ENCODE assay signal across 11 cellular contexts in genomic region chr10:98030991-98031431, GRCh38. TPM values are rescaled to one million over a fixed set of nuclear protein-coding genes. Genes with fewer than 3 reads are reported as not detected.
DNase-seq lines count a peak whose midpoint lies in the region; ATAC-seq, FAIRE-seq and TF ChIP-seq lines count a peak whose summit lies in the region.
"Had no signal": no experiment of that assay in that cellular context is flagged by ENCODE, and none has a peak within 500 bp of the region (broad histone marks: within the 10 kb centered on the region; RNA-seq: fewer than 3 reads in every experiment).

No MANE protein-coding gene starts in this region.

- peaks cover 30% of the 10 kb centered on the region for H3K27me3 ChIP-seq in bronchial epithelial cell (ENCODE audit: control insufficient read depth, insufficient read depth, low read length)
- peaks cover 92% of the 10 kb centered on the region for H3K27me3 ChIP-seq in iPS-20b (ENCODE audit: insufficient read depth, low read length)
- peaks cover 0 to 26% of the 10 kb centered on the region in 2 donors for H3K27me3 ChIP-seq in right lobe of liver

- POLR2A ChIA-PET in HEK293 (lab: Yijun Ruan, JAX), result interaction anchor here (0.6 to 2.0 kb wide), 8 partner anchors 9 to 182 kb away, joined by 3 to 14 read pairs (median 4); partner anchors contain the start of genes GOLGA7B and R3HCC1L

- WGBS in right lobe of liver (ENCODE audit: insufficient coverage, low coverage, low lambda C conversion rate, missing lambda C conversion rate), result no CpG with 5 or more reads among the region's 49 CpGs

- intact Hi-C loops in right lobe of liver (cut with DNase I), result no loop called here

- H3K9ac ChIP-seq in iPS-20b (ENCODE audit: low read depth, low read length), result no peak overlapping the region

- CTCF ChIA-PET in HEK293 (lab: Yijun Ruan, JAX), result interaction anchor here (0.6 to 9.4 kb wide), 7 partner anchors 10 to 1282 kb away, joined by 3 to 92 read pairs (median 4); no protein-coding TSS in a partner anchor

- H3K4me1 ChIP-seq in HEK293 (ENCODE audit: control insufficient read depth, insufficient read depth, low read length) (no peaks in the 10 kb centered on the region; the same call in 1 of the 2 replicates), iPS-20b (ENCODE audit: insufficient read depth, low read length) (0 out of 2 replicates have a peak, but pooled peaks cover 4% of the 10 kb centered on the region), right lobe of liver (peaks cover 0 to 11% (median 0%) of the 10 kb centered on the region in 4 donors)
- H3K4me1 ChIP-seq: HAP-1 had no signal

- no peak for TF ChIP-seq POLR2A in right lobe of liver (IDR thresholded peaks at IDR 0.05)

- ATAC-seq in right lobe of liver, result no peak
- ATAC-seq in GM19324 (IDR thresholded peaks at IDR 0.05; ENCODE audit: low FRiP score, unreplicated experiment), result no peak

- peak overlapping the region; percentile 29 for H3K4me3 ChIP-seq in HEK293 (ENCODE audit: low read depth, low read length)
- H3K4me3 ChIP-seq in bronchial epithelial cell (ENCODE audit: low read depth, low read length), result peak overlapping the region; percentile 2
- H3K4me3 ChIP-seq in iPS-20b (ENCODE audit: low read length), result peak overlapping the region; percentile 62; the same call in 1 of the 2 replicates
- H3K4me3 ChIP-seq in skeletal muscle cell (ENCODE audit: low read depth, low read length), result peak overlapping the region; percentile 33
- H3K4me3 ChIP-seq in right lobe of liver, result no peak overlapping the region

- H3K36me3 ChIP-seq in HEK293 (ENCODE audit: control insufficient read depth in 2 of 2, insufficient read depth in 1 of 2, low read length in 2 of 2), result no peaks in the 10 kb centered on the region
- no peaks in the 10 kb centered on the region for H3K36me3 ChIP-seq in bronchial epithelial cell (ENCODE audit: control insufficient read depth, insufficient read depth, low read length)
- H3K36me3 ChIP-seq in iPS-20b (ENCODE audit: insufficient read depth, low read depth, low read length), result no peaks in the 10 kb centered on the region
- no peaks in the 10 kb centered on the region for H3K36me3 ChIP-seq in right lobe of liver
- H3K36me3 ChIP-seq: HAP-1 had no signal

- FAIRE-seq in bronchial epithelial cell (lab: Jason Lieb, UNC), result no peak

- no peak for TF ChIP-seq CTCF in HEK293 (tag by site-specific recombination; IDR thresholded peaks at IDR 0.05)
- TF ChIP-seq CTCF in bronchial epithelial cell (IDR thresholded peaks at IDR 0.05; ENCODE audit: insufficient read depth, low read length, severe bottlenecking), result no peak
- no peak for TF ChIP-seq CTCF in right lobe of liver (IDR thresholded peaks at IDR 0.05)

- H3K27ac ChIP-seq in HEK293 (ENCODE audit: extremely low read depth, low read depth, low read length) (peak overlapping the region; percentile 58; the same call in 1 of the 2 replicates), iPS-20b (ENCODE audit: low read length) (no peak overlapping the region), right lobe of liver (no peak overlapping the region)

- H3K9me3 ChIP-seq in HEK293 (ENCODE audit: control insufficient read depth, insufficient read depth, low read depth, low read length) (no peaks in the 10 kb centered on the region), iPS-20b (ENCODE audit: insufficient read depth, low read depth, low read length) (no peaks in the 10 kb centered on the region), right lobe of liver (no peaks in the 10 kb centered on the region)
- H3K9me3 ChIP-seq: HAP-1 had no signal

- no peak for DNase-seq in bronchial epithelial cell (ENCODE audit: low read depth)
- DNase-seq in skeletal muscle cell (ENCODE audit: low read depth), result no peak
- no peak for DNase-seq in inferior parietal cortex (ENCODE audit: extremely low spot score)
- no peak for DNase-seq in putamen (ENCODE audit: low spot score)
- no peak for DNase-seq in right lobe of liver
- DNase-seq: activated naive CD4-positive, alpha-beta T cell treated with anti-CD3 and anti-CD28 coated beads for 36 hours; DND-41 had no signal

TF ChIP-seq in HEK293, 187 proteins besides CTCF, POLR2A, EP300 and RAD21:
- no peak for TF ChIP-seq ZBTB10 (tag by site-specific recombination; IDR thresholded peaks at IDR 0.05)
- peak; percentile 22; the same call in 1 of the 2 replicates for TF ChIP-seq PATZ1 (tag by site-specific recombination; IDR thresholded peaks at IDR 0.05)
- peak; percentile 56 for TF ChIP-seq ZFHX2 (tag by site-specific recombination; conservative IDR thresholded peaks at IDR 0.05)
- peak; percentile 16 for TF ChIP-seq ZNF335 (tag by site-specific recombination; conservative IDR thresholded peaks at IDR 0.05)
- TF ChIP-seq ZBTB6 (tag by site-specific recombination; IDR thresholded peaks at IDR 0.05), result peak; percentile 10; the same call in 1 of the 2 replicates
- TF ChIP-seq ZNF768 (tag by site-specific recombination; IDR thresholded peaks at IDR 0.05), result no peak
- no peak for TF ChIP-seq ZNF10 (tag by site-specific recombination; IDR thresholded peaks at IDR 0.05)

RNA-seq across cellular contexts. Expression of gene CRTAC1, which starts 0.6 kb away (rescaled TPM):
- not detected in 2 replicates for total RNA-seq in bronchial epithelial cell
- total RNA-seq in right lobe of liver, result under 1 TPM in 1 of 6 experiments, not detected in 5; 0.20 TPM
- total RNA-seq: activated naive CD4-positive, alpha-beta T cell treated with anti-CD3 and anti-CD28 coated beads for 36 hours had no signal

Comparison
In these comparisons a context has a peak if more than half of its experiments do, and no peak if none do; other contexts are left out.
1. H3K4me3 ChIP-seq: peak in HEK293 (single experiment), bronchial epithelial cell (single experiment), iPS-20b (single experiment) and skeletal muscle cell (single experiment); none in right lobe of liver (0 of 3).